In genomic region chr4:147328189-147328588, GRCh38 we compare ENCODE assay signal across 27 cellular contexts.
"Had no signal": no experiment of that assay in that cellular context is flagged by ENCODE, and none has a peak within 500 bp of the region (broad histone marks: within the 10 kb centered on the region; RNA-seq: fewer than 3 reads in every experiment).

No MANE protein-coding gene starts in this region.

- H3K9me3 ChIP-seq: colonic mucosa, gastrocnemius medialis, ovary, psoas muscle, right lobe of liver, stomach, thyroid gland, vagina had no signal

- H3K27me3 ChIP-seq: colonic mucosa, gastrocnemius medialis, ovary, right lobe of liver, stomach, thyroid gland, vagina had no signal

- H3K4me3 ChIP-seq: colonic mucosa, gastrocnemius medialis, ovary, psoas muscle, right lobe of liver, stomach, thyroid gland, vagina had no signal

- H3K27me3 Mint-ChIP-seq: dendritic cell treated with granulocyte-macrophage colony-stimulating factor and Interleukin-4, amounts not matched to agents 40 ng/mL and 50 ng/mL, for 4 days had no signal

- H3K27ac ChIP-seq: colonic mucosa, epithelial cell of prostate, gastrocnemius medialis, ovary, psoas muscle, right lobe of liver, stomach, thyroid gland, vagina had no signal

- H3K27ac Mint-ChIP-seq: dendritic cell treated with granulocyte-macrophage colony-stimulating factor and Interleukin-4, amounts not matched to agents 40 ng/mL and 50 ng/mL, for 4 days; endodermal cell; naive thymus-derived CD8-positive, alpha-beta T cell; nephron progenitor cell had no signal

- H3K4me3 Mint-ChIP-seq: dendritic cell treated with granulocyte-macrophage colony-stimulating factor and Interleukin-4, amounts not matched to agents 40 ng/mL and 50 ng/mL, for 4 days; endodermal cell; naive thymus-derived CD8-positive, alpha-beta T cell; nephron progenitor cell had no signal

- DNase-seq: colonic mucosa; effector CD8-positive, alpha-beta T cell; endodermal cell; gastrocnemius medialis; head of caudate nucleus; hippocampal formation; mesenchymal stem cell; midbrain; naive thymus-derived CD8-positive, alpha-beta T cell; nephron progenitor cell; occipital lobe; ovary; posterior cingulate gyrus; psoas muscle; right lobe of liver; small intestine; stimulated activated CD4-positive, alpha-beta T cell treated with anti-CD3 and anti-CD28 coated beads, Interleukin-1b, Interleukin-23, amount 100 ng/mL, for 48 hours; stimulated activated CD4-positive, alpha-beta T cell treated with anti-CD3 and anti-CD28 coated beads, Interleukin-4, amount 100 ng/mL, for 1 hour; stimulated activated CD8-positive, alpha-beta memory T cell treated with anti-CD3 and anti-CD28 coated beads, Interleukin-4, amount 100 ng/mL, for 48 hours; stimulated activated naive CD4-positive, alpha-beta T cell; stomach; thyroid gland; trophoblast cell had no signal

- H3K36me3 ChIP-seq: colonic mucosa, gastrocnemius medialis, ovary, right lobe of liver, stomach, thyroid gland, vagina had no signal

- ATAC-seq: esophagus mucosa; gastrocnemius medialis; naive thymus-derived CD8-positive, alpha-beta T cell; psoas muscle; right lobe of liver had no signal

- H3K36me3 Mint-ChIP-seq: naive thymus-derived CD8-positive, alpha-beta T cell had no signal

- H3K9me3 Mint-ChIP-seq: dendritic cell treated with granulocyte-macrophage colony-stimulating factor and Interleukin-4, amounts not matched to agents 40 ng/mL and 50 ng/mL, for 4 days; endodermal cell; nephron progenitor cell had no signal

- H3K4me1 Mint-ChIP-seq: naive thymus-derived CD8-positive, alpha-beta T cell had no signal

- H3K4me1 ChIP-seq: colonic mucosa, gastrocnemius medialis, psoas muscle, right lobe of liver, stomach, thyroid gland, vagina had no signal
